Comparison of ENCODE assay signal across 1 cellular context in genomic region chr12:3132636-3133409, GRCh38.
TF ChIP-seq lines count a peak whose summit lies in the region.

No MANE protein-coding gene starts in this region.

TF ChIP-seq in GM23338, 12 proteins besides CTCF, POLR2A, EP300 and RAD21 (continued from another document):
- TF ChIP-seq POLR2AphosphoS5 (IDR thresholded peaks at IDR 0.05; ENCODE audit: low read depth): no peak
- no peak for TF ChIP-seq EZH2phosphoT487 (IDR thresholded peaks at IDR 0.05; ENCODE audit: unreplicated experiment)
- no peak for TF ChIP-seq CREB1 (CRISPR knock-in tag; IDR thresholded peaks at IDR 0.05; ENCODE audit: low read depth)
- TF ChIP-seq ZNF114 (CRISPR knock-in tag; IDR thresholded peaks at IDR 0.05): no peak
- TF ChIP-seq REST (IDR thresholded peaks at IDR 0.05; ENCODE audit: unreplicated experiment): no peak
- TF ChIP-seq JUNB (IDR thresholded peaks at IDR 0.05; ENCODE audit: unreplicated experiment): no peak
- no peak for TF ChIP-seq EZH2 (IDR thresholded peaks at IDR 0.05; ENCODE audit: low read depth, unreplicated experiment)
- TF ChIP-seq ZNF331 (CRISPR knock-in tag; IDR thresholded peaks at IDR 0.05; ENCODE audit: low read depth): no peak
- no peak for TF ChIP-seq ETS1 (IDR thresholded peaks at IDR 0.05)
